8 cellular contexts compared by ENCODE assay signal in genomic region chr21:45880097-45881068, GRCh38.
DNase-seq lines count a peak whose midpoint lies in the region; ATAC-seq and TF ChIP-seq lines count a peak whose summit lies in the region.

No MANE protein-coding gene starts in this region.

- H2AFZ ChIP-seq in KMS-11 (ENCODE audit: low read depth): no peak overlapping the region

- no peak overlapping the region for H3K27ac Mint-ChIP-seq in Calu3 (ENCODE audit: unreplicated experiment)
- no peak overlapping the region for H3K27ac Mint-ChIP-seq in glutamatergic neuron (ENCODE audit: unreplicated experiment)

- no peaks in the 10 kb centered on the region for H3K4me1 ChIP-seq in KMS-11 (ENCODE audit: low read depth, poor library complexity, severe bottlenecking)
- H3K4me1 ChIP-seq in SJSA1 (replicated peaks): peaks cover 17% of the 10 kb centered on the region
- H3K4me1 ChIP-seq in upper lobe of right lung: no peaks in the 10 kb centered on the region

- H3K9me3 ChIP-seq in SJSA1 (replicated peaks) (no peaks in the 10 kb centered on the region), upper lobe of right lung (no peaks in the 10 kb centered on the region)

- H3K4me3 Mint-ChIP-seq in Calu3 (ENCODE audit: low read depth, unreplicated experiment) (no peak overlapping the region), glutamatergic neuron (ENCODE audit: unreplicated experiment) (no peak overlapping the region)

- TF ChIP-seq CTCF in Calu3 (IDR thresholded peaks at IDR 0.05; ENCODE audit: unreplicated experiment) (peak; percentile 42), KMS-11 (conservative IDR thresholded peaks at IDR 0.05; ENCODE audit: low read depth, low read length) (peak; percentile 68), glutamatergic neuron (IDR thresholded peaks at IDR 0.05; ENCODE audit: partially characterized antibody, unreplicated experiment) (peak; percentile 86), upper lobe of right lung (IDR thresholded peaks at IDR 0.05) (peak; percentile 69)

- H3K36me3 Mint-ChIP-seq in Calu3 (ENCODE audit: insufficient read depth, unreplicated experiment) (no peaks in the 10 kb centered on the region), glutamatergic neuron (ENCODE audit: unreplicated experiment) (no peaks in the 10 kb centered on the region)

- H3K27me3 Mint-ChIP-seq in Calu3 (ENCODE audit: unreplicated experiment) (peaks cover 78% of the 10 kb centered on the region), glutamatergic neuron (ENCODE audit: unreplicated experiment) (peaks cover 9% of the 10 kb centered on the region)

- intact Hi-C loops in Calu3 (cut with micrococcal nuclease; ENCODE audit: unreplicated experiment): no loop called here
- intact Hi-C loops in posterior vena cava (cut with DNase I): no loop called here
- intact Hi-C loops in upper lobe of right lung (cut with DNase I): no loop called here

- no peaks in the 10 kb centered on the region for H3K79me2 ChIP-seq in KMS-11 (ENCODE audit: insufficient read depth, low read depth)

- BruUV-seq in Calu3 (replicated peaks; lab: Mats Ljungman, UMichigan): no TSS peak

- no peaks in the 10 kb centered on the region for H4K20me1 ChIP-seq in KMS-11 (ENCODE audit: insufficient read depth)

- H3K9ac ChIP-seq in KMS-11: no peak overlapping the region

- H3K36me3 ChIP-seq in KMS-11 (ENCODE audit: insufficient read depth) (no peaks in the 10 kb centered on the region), SJSA1 (no peaks in the 10 kb centered on the region), upper lobe of right lung (no peaks in the 10 kb centered on the region)

- H3K4me1 Mint-ChIP-seq in Calu3 (ENCODE audit: low read depth, unreplicated experiment) (no peaks in the 10 kb centered on the region), glutamatergic neuron (ENCODE audit: low read depth, unreplicated experiment) (peaks cover 21% of the 10 kb centered on the region)

- peak; percentile 62 for DNase-seq in Calu3
- peak; percentile 55 to 80 for DNase-seq in SJSA1 (ENCODE audit: low read depth in 1 of 2, low spot score in 2 of 2)
- peak; percentile 71 for DNase-seq in activated naive CD4-positive, alpha-beta T cell treated with Interleukin-2 at 50 U/mL for 16 hours
- DNase-seq in glutamatergic neuron: peak; percentile 82
- peak; percentile 91 for DNase-seq in posterior vena cava (ENCODE audit: low spot score)
- DNase-seq in upper lobe of right lung: peak; percentile 75

- H3K9me3 Mint-ChIP-seq in Calu3 (ENCODE audit: low read depth, unreplicated experiment) (no peaks in the 10 kb centered on the region), glutamatergic neuron (ENCODE audit: unreplicated experiment) (peaks cover 9% of the 10 kb centered on the region)

- H3K27ac ChIP-seq in KMS-11: no peak overlapping the region
- H3K27ac ChIP-seq in SJSA1: no peak overlapping the region
- no peak overlapping the region for H3K27ac ChIP-seq in upper lobe of right lung

- H3K4me2 ChIP-seq in KMS-11: no peak overlapping the region

- H3K27me3 ChIP-seq in KMS-11 (ENCODE audit: insufficient read depth, low read depth): peaks cover 93% of the 10 kb centered on the region
- H3K27me3 ChIP-seq in SJSA1 (replicated peaks): no peaks in the 10 kb centered on the region
- peaks cover 7% of the 10 kb centered on the region for H3K27me3 ChIP-seq in upper lobe of right lung

- ATAC-seq in upper lobe of right lung: peak; percentile 84
- ATAC-seq in HG02623 (IDR thresholded peaks at IDR 0.05; ENCODE audit: unreplicated experiment): no peak

- CTCF ChIA-PET in Calu3 (lab: Charles Lee): interaction anchor here (0.8 kb wide), 1 partner anchor 740 kb away, joined by 3 read pairs; no protein-coding TSS in a partner anchor

- H3K4me3 ChIP-seq in KMS-11 (IDR thresholded peaks at IDR 0.05; ENCODE audit: insufficient read depth, low read depth, low read length) (no peak overlapping the region), SJSA1 (no peak overlapping the region), upper lobe of right lung (no peak overlapping the region)
